In the genomic region with DNA sequence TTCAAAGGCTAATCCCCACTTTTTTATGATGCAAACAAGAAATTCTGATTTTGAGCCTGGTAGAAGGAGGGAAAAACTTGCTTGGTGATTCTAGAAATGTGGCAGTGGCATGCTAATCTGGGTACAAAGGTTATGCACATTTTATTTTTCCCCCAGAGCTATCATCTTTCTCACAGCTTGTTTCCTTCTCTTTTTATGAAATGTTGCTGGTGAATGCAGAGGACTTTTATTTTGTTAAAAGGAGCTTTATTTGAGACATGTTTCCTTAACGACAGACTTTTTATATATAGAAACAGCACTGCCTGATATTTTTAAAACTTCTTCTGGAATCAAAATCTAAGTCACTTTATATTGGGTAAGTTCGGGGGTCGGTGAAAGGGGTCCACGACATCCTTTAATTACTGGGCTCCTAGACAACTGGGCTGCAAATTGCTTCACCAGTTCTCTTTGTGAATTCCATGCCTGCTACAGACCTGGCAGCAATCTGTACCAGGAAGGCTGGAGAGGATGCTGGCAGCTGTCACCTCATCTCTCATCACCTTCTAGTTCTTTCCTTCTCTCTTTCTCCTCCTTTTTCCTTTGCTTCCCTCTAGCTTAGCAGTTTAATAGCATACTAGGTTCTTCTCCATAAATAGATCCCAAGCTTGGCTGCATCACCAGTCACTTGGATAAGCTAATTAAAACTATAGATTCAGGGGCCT, we compare ENCODE assay signal across 1 cellular context.
TF ChIP-seq lines count a peak whose summit lies in the region.

No MANE protein-coding gene starts in this region.

TF ChIP-seq in GM12878, 131 proteins besides CTCF, POLR2A, EP300 and RAD21 (continued from another document):
- TF ChIP-seq, protein P1, sequence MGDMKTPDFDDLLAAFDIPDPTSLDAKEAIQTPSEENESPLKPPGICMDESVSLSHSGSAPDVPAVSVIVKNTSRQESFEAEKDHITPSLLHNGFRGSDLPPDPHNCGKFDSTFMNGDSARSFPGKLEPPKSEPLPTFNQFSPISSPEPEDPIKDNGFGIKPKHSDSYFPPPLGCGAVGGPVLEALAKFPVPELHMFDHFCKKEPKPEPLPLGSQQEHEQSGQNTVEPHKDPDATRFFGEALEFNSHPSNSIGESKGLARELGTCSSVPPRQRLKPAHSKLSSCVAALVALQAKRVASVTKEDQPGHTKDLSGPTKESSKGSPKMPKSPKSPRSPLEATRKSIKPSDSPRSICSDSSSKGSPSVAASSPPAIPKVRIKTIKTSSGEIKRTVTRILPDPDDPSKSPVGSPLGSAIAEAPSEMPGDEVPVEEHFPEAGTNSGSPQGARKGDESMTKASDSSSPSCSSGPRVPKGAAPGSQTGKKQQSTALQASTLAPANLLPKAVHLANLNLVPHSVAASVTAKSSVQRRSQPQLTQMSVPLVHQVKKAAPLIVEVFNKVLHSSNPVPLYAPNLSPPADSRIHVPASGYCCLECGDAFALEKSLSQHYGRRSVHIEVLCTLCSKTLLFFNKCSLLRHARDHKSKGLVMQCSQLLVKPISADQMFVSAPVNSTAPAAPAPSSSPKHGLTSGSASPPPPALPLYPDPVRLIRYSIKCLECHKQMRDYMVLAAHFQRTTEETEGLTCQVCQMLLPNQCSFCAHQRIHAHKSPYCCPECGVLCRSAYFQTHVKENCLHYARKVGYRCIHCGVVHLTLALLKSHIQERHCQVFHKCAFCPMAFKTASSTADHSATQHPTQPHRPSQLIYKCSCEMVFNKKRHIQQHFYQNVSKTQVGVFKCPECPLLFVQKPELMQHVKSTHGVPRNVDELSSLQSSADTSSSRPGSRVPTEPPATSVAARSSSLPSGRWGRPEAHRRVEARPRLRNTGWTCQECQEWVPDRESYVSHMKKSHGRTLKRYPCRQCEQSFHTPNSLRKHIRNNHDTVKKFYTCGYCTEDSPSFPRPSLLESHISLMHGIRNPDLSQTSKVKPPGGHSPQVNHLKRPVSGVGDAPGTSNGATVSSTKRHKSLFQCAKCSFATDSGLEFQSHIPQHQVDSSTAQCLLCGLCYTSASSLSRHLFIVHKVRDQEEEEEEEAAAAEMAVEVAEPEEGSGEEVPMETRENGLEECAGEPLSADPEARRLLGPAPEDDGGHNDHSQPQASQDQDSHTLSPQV (IDR thresholded peaks at IDR 0.05): 0 out of 2 replicates have a peak, but pooled peaks have one; percentile 54
- TF ChIP-seq SREBF1 (IDR thresholded peaks at IDR 0.05; ENCODE audit: low read length) (no peak), BMI1 (IDR thresholded peaks at IDR 0.05; ENCODE audit: borderline replicate concordance) (peak; percentile 44; the same call in 1 of the 2 replicates)
- TF ChIP-seq, protein P2, sequence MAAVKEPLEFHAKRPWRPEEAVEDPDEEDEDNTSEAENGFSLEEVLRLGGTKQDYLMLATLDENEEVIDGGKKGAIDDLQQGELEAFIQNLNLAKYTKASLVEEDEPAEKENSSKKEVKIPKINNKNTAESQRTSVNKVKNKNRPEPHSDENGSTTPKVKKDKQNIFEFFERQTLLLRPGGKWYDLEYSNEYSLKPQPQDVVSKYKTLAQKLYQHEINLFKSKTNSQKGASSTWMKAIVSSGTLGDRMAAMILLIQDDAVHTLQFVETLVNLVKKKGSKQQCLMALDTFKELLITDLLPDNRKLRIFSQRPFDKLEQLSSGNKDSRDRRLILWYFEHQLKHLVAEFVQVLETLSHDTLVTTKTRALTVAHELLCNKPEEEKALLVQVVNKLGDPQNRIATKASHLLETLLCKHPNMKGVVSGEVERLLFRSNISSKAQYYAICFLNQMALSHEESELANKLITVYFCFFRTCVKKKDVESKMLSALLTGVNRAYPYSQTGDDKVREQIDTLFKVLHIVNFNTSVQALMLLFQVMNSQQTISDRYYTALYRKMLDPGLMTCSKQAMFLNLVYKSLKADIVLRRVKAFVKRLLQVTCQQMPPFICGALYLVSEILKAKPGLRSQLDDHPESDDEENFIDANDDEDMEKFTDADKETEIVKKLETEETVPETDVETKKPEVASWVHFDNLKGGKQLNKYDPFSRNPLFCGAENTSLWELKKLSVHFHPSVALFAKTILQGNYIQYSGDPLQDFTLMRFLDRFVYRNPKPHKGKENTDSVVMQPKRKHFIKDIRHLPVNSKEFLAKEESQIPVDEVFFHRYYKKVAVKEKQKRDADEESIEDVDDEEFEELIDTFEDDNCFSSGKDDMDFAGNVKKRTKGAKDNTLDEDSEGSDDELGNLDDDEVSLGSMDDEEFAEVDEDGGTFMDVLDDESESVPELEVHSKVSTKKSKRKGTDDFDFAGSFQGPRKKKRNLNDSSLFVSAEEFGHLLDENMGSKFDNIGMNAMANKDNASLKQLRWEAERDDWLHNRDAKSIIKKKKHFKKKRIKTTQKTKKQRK (IDR thresholded peaks at IDR 0.05; ENCODE audit: low read depth, low read length): no peak
